In the genomic region with DNA sequence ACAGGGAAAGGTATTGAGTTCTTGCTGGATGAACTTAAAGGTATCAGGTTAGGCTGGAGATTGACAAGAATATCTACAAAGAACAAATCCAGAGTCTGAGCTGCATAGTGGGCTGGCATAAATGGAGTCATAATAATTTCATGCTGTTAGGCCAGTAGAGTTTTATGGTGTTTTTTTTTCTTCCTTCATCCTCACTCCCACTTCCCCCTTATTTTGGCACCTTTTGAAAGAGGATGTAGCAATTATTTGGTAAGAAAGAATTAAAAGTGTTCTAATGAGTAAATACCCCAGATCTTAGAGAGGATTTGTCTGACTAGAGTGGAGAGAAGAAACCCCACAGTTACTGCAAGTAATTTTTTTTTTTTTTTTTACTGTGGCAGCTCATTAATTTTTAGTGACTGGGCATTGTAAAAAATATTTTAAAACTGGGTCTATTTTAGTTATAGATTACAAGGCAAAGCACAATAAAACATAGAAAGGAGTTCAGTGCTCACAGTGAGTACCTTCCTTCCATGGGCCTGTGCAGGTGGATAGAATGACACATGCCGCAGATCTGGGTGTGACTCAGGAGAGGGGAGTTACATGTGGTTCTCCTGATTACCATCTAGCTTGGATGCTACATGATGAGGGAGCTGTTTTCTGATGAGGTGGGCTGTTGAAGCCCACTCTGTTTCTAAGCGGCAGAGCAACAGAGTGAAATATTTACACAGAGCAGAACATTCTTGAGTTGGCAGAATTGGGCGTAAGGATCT, we compare ENCODE assay signal across 3 cellular contexts.
TF ChIP-seq lines count a peak whose summit lies in the region.

No MANE protein-coding gene starts in this region.

TF ChIP-seq in IMR-90, 13 proteins besides CTCF, POLR2A, EP300 and RAD21:
- TF ChIP-seq CHD1 (IDR thresholded peaks at IDR 0.05; ENCODE audit: low read depth, low read length): no peak

TF ChIP-seq in K562, 482 proteins besides CTCF, POLR2A, EP300 and RAD21:
- TF ChIP-seq EZH2 (IDR thresholded peaks at IDR 0.05; ENCODE audit: borderline replicate concordance, low read depth, low read length) (no peak), ATF3 (IDR thresholded peaks at IDR 0.05) (peak; percentile 35; the same call in 1 of the 2 replicates), ATF3 (CRISPR knock-in tag; conservative IDR thresholded peaks at IDR 0.05) (no peak), JUND (IDR thresholded peaks at IDR 0.05; ENCODE audit: borderline replicate concordance, low read depth, low read length) (peak; percentile 15; the same call in 1 of the 2 replicates), JUND (tag; IDR thresholded peaks at IDR 0.05; ENCODE audit: borderline replicate concordance, low read depth, low read length) (no peak), CEBPG (CRISPR knock-in tag; IDR thresholded peaks at IDR 0.05) (no peak), CEBPG (tag; conservative IDR thresholded peaks at IDR 0.05 in 1 of 2, IDR thresholded peaks at IDR 0.05 in 1 of 2) (no peak), ZNF23 (CRISPR knock-in tag; IDR thresholded peaks at IDR 0.05) (no peak), FOXA3 (CRISPR knock-in tag; conservative IDR thresholded peaks at IDR 0.05 in 1 of 2, IDR thresholded peaks at IDR 0.05 in 1 of 2) (no peak), ZBED1 (IDR thresholded peaks at IDR 0.05) (no peak)
- TF ChIP-seq, protein P1, sequence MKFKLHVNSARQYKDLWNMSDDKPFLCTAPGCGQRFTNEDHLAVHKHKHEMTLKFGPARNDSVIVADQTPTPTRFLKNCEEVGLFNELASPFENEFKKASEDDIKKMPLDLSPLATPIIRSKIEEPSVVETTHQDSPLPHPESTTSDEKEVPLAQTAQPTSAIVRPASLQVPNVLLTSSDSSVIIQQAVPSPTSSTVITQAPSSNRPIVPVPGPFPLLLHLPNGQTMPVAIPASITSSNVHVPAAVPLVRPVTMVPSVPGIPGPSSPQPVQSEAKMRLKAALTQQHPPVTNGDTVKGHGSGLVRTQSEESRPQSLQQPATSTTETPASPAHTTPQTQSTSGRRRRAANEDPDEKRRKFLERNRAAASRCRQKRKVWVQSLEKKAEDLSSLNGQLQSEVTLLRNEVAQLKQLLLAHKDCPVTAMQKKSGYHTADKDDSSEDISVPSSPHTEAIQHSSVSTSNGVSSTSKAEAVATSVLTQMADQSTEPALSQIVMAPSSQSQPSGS (CRISPR knock-in tag; IDR thresholded peaks at IDR 0.05): no peak

TF ChIP-seq in HEK293T, 16 proteins besides CTCF, POLR2A, EP300 and RAD21:
- TF ChIP-seq NFRKB (IDR thresholded peaks at IDR 0.05) (no peak), FOXM1 (IDR thresholded peaks at IDR 0.05; ENCODE audit: borderline replicate concordance) (no peak), HDGF (IDR thresholded peaks at IDR 0.05; ENCODE audit: borderline replicate concordance) (no peak), LEF1 (IDR thresholded peaks at IDR 0.05; ENCODE audit: borderline replicate concordance) (no peak), SUZ12 (IDR thresholded peaks at IDR 0.05) (no peak), ELF4 (IDR thresholded peaks at IDR 0.05) (no peak)
TF ChIP-seq in HEK293T: peak in this region for 0.
